In the genomic region with DNA sequence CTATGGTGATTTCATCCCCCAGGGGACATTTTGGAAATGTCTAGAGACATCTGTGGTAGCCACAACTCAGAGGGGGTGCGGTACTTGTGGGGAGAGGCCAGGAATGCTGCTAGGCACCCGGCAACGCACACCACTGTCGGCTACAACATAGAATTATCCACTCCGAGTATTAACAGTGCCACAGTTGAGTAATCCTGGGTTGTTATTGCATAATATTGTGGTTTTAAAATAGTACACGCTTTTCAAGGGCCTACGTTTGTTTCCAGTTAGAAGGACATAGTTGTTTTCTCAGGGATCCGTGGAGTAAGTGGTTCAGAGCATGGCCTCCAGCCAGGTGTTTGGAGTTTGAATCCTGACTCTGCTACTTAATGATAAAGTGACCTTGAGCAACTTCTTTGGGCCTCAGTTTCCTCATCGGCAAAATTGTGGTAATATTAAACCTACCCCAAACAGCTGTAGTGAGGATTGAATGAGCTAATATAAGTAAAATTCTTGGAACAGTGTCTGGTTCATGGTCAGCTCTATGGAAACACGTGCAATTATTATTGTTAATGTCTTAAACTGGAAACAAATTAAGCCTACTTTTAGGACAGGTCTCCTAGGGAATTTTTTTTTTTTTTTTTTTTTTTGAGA, we compare ENCODE assay signal across 8 cellular contexts. TPM values are rescaled to one million over a fixed set of nuclear protein-coding genes. Genes with fewer than 3 reads are reported as not detected.
DNase-seq lines count a peak whose midpoint lies in the region; ATAC-seq and TF ChIP-seq lines count a peak whose summit lies in the region.

No MANE protein-coding gene starts in this region.

- no peak overlapping the region for H3K4me2 ChIP-seq in DND-41 (ENCODE audit: insufficient read depth, low read length)

- H3K27me3 Mint-ChIP-seq in nephron progenitor cell (ENCODE audit: low read depth, poor library complexity) = no peaks in the 10 kb centered on the region

- H3K9me3 ChIP-seq in DND-41 (ENCODE audit: insufficient read depth, low read length, severe bottlenecking) (no peaks in the 10 kb centered on the region), upper lobe of left lung (peaks cover 0 to 4% (median 2%) of the 10 kb centered on the region in 4 donors)

- H4K20me1 ChIP-seq in DND-41 (ENCODE audit: insufficient read depth, low read length) = no peaks in the 10 kb centered on the region

- peaks cover 18% of the 10 kb centered on the region for H3K9me3 Mint-ChIP-seq in nephron progenitor cell

- no peak overlapping the region for H3K4me3 Mint-ChIP-seq in nephron progenitor cell

- TF ChIP-seq EP300 in upper lobe of left lung (IDR thresholded peaks at IDR 0.05) = peak in 2 of 4 donors; percentile 66 to 95

- H2AFZ ChIP-seq in DND-41 (ENCODE audit: low read depth, low read length) = no peak overlapping the region

- peaks cover 25% of the 10 kb centered on the region for H3K4me1 Mint-ChIP-seq in nephron progenitor cell

- H3K27ac Mint-ChIP-seq in nephron progenitor cell = no peak overlapping the region

- TF ChIP-seq CTCF in DND-41 (IDR thresholded peaks at IDR 0.05; ENCODE audit: borderline replicate concordance, extremely low read depth, low read length, poor library complexity, severe bottlenecking) (no peak), upper lobe of left lung (IDR thresholded peaks at IDR 0.05) (no peak), nephron progenitor cell (IDR thresholded peaks at IDR 0.05) (no peak)

- in situ Hi-C loops in KBM-7 (cut with MboI; ENCODE audit: low pct_unique_long_range_greater_than_20kb, low sequenced_read_pairs) = no loop called here

- 27 to 35% methylated on average over 6 to 10 of the region's 10 CpGs for WGBS in upper lobe of left lung, 2 donors

- DNase-seq in DND-41 = peak; percentile 45
- peak; percentile 90 for DNase-seq in KBM-7
- peak; percentile 100 for DNase-seq in amniotic epithelial cell (ENCODE audit: low read depth)
- DNase-seq in kidney tubule cell (ENCODE audit: low spot score) = peak; percentile 93
- DNase-seq in upper lobe of left lung = peak in 1 of 2 donors; percentile 90
- no peak for DNase-seq in effector CD4-positive, alpha-beta T cell
- no peak for DNase-seq in GM19240 (ENCODE audit: insufficient read length, low spot score)
- DNase-seq in nephron progenitor cell = no peak

- H3K4me1 ChIP-seq in DND-41 (ENCODE audit: insufficient read depth, low read length) (no peaks in the 10 kb centered on the region), upper lobe of left lung (peaks cover 6 to 29% (median 13%) of the 10 kb centered on the region in 4 donors)

- TF ChIP-seq POLR2A in upper lobe of left lung (IDR thresholded peaks at IDR 0.05) = peak in 1 of 4 donors; percentile 57

- H3K27me3 ChIP-seq in DND-41 (ENCODE audit: insufficient read depth, low read length, poor library complexity) (no peaks in the 10 kb centered on the region), upper lobe of left lung (no peaks in the 10 kb centered on the region)

- no peak overlapping the region for H3K9ac ChIP-seq in DND-41 (ENCODE audit: low read depth, low read length)

- peaks cover 14% of the 10 kb centered on the region for H3K36me3 Mint-ChIP-seq in nephron progenitor cell (ENCODE audit: low read depth)

- H3K36me3 ChIP-seq in DND-41 (ENCODE audit: insufficient read depth, low read length) (no peaks in the 10 kb centered on the region), upper lobe of left lung (no peaks in the 10 kb centered on the region)

- H3K4me3 ChIP-seq in DND-41 (ENCODE audit: low read depth in 1 of 2, low read length in 2 of 2) = no peak overlapping the region
- H3K4me3 ChIP-seq in upper lobe of left lung = no peak overlapping the region

- ATAC-seq in DND-41 (ENCODE audit: insufficient read depth, low read depth) (peak; percentile 80), upper lobe of left lung (ENCODE audit: low FRiP score in 2 of 2) (peak; percentile 97 to 98)

- H3K79me2 ChIP-seq in DND-41 (ENCODE audit: insufficient read depth, low read length) = no peaks in the 10 kb centered on the region

- H3K27ac ChIP-seq in DND-41 (ENCODE audit: low read length) (no peak overlapping the region), upper lobe of left lung (peak overlapping the region; percentile 71 to 76 (median 72))

RNA-seq across cellular contexts. Expression of gene CYP27A1, which starts 24.5 kb away (rescaled TPM):
- 100 to 1,000 TPM in 5 of 6 donors, 10 to 100 TPM in 1; 70.1 to 178 (median 160) TPM for total RNA-seq in upper lobe of left lung

RNA-seq across cellular contexts. Expression of gene PRKAG3, which starts 25.1 kb away (rescaled TPM):
- not detected for total RNA-seq in upper lobe of left lung

RNA-seq across cellular contexts. Expression of gene WNT6, which starts 53.1 kb away (rescaled TPM):
- total RNA-seq in upper lobe of left lung = 1 to 10 TPM in 1 of 6 donors, under 1 TPM in 2, not detected in 3; 0.31 to 4.2 (median 0.44) TPM

Comparison
In these comparisons a context has a peak if more than half of its experiments do, and no peak if none do; other contexts are left out.
1. DNase-seq: peak in DND-41 (single experiment), KBM-7 (single experiment), amniotic epithelial cell (single experiment) and kidney tubule cell (single experiment); none in effector CD4-positive, alpha-beta T cell (single experiment), GM19240 (single experiment) and nephron progenitor cell (single experiment).